21 cellular contexts compared by ENCODE assay signal in the genomic region with DNA sequence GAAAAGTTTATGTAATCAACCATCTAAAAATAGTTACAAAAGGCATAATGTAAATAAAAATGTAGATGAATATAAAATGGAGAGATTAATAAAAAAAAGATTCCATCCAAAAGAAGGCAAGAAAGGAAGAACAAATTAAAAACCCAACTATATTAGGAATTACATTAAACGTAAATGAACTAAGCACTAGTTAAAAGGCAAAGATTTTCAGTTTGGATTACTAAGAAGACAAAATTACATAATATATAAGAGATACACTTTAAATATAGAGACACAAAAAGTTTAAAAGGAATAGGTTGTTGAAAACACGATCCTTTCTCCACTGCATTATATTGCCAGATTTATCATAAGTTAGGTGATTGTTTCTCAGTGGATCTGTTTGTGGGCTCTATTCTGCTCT.
"Had no signal": no experiment of that assay in that cellular context is flagged by ENCODE, and none has a peak within 500 bp of the region (broad histone marks: within the 10 kb centered on the region; RNA-seq: fewer than 3 reads in every experiment).

No MANE protein-coding gene starts in this region.

- FAIRE-seq: RCC 7860 had no signal

- DNase-seq: Karpas-422, KG1, MG63, NCI-H1092, NCI-H1105 treated with DMSO at 0.1 percent for 48 hours, NCI-H1417 treated with DMSO at 0.1 percent for 48 hours, NCI-H146, NCI-H1694 treated with DMSO at 0.1 percent for 48 hours, NCI-H1930, NCI-H2081, NCI-H2107, NCI-H2227 treated with DMSO at 0.1 percent for 48 hours, NCI-H524, NCI-H526 treated with DMSO at 0.1 percent for 48 hours, NCI-H774, Right ventricle myocardium superior, RPMI8226, SIG-M5 had no signal

- H3K27me3 ChIP-seq: MG63, SJSA1 had no signal

- H3K27ac ChIP-seq: SJSA1, SK-N-MC had no signal

- H3K4me3 ChIP-seq: MG63, SJSA1, SK-N-MC had no signal

- H3K4me1 ChIP-seq: SJSA1 had no signal
